Comparison of ENCODE assay signal across 11 cellular contexts in the genomic region with DNA sequence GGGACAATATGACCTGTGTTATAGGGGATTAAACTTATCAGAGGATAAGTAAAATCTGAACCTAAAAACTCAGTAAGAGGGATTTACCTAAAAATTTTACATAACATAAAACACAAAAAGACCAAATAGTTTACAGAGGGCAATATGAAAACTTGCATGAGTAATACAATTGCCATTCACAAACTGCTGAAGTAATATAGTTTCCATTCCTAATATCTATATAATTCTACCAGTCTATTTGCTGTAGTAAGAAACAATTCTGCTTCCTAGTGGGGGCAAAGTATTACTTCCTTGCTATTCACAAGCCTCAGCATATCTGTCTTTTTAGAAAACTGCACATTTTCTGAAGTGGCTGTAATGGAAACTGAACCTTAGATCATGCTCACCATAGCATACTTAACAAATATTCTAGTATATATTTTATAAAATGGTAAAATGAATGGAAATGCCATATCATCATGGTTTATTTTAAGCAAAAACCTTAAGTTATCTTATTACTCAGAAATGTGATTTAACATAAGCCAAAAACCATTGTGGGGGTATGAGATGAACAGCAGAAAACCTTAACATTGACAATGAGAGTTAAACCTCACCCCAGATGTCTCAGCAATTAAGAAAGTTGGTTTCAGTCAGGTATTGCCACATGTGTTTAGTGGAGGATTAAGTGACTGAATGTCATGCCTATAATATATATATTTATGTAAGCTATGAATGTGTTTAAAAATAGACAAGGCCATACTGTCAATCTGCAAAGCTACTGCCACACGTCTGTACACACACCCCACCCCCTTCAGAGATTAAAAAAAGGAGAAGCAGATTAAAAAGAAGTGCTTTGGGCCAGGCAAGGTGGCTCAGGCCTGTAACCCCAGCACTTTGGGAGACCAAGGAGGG.
A peak's percentile ranks its signal among the peaks of the same experiment; 100 is the strongest.
DNase-seq lines count a peak whose midpoint lies in the region; ATAC-seq, FAIRE-seq and TF ChIP-seq lines count a peak whose summit lies in the region.
"Had no signal": no experiment of that assay in that cellular context is flagged by ENCODE, and none has a peak within 500 bp of the region (broad histone marks: within the 10 kb centered on the region; RNA-seq: fewer than 3 reads in every experiment).

No MANE protein-coding gene starts in this region.

- no peak for TF ChIP-seq POLR2A in esophagus muscularis mucosa (IDR thresholded peaks at IDR 0.05; ENCODE audit: low read depth)

- H3K9me3 ChIP-seq in esophagus muscularis mucosa (no peaks in the 10 kb centered on the region), PC-9 (ENCODE audit: insufficient read depth, low read depth) (no peaks in the 10 kb centered on the region)

- no peaks in the 10 kb centered on the region for H3K27me3 ChIP-seq in esophagus muscularis mucosa
- no peaks in the 10 kb centered on the region for H3K27me3 ChIP-seq in PC-9 (ENCODE audit: insufficient read depth, low read depth)

- ATAC-seq in GM21515 (IDR thresholded peaks at IDR 0.05; ENCODE audit: unreplicated experiment) (peak; percentile 66), HG03457 (IDR thresholded peaks at IDR 0.05; ENCODE audit: unreplicated experiment) (peak; percentile 38), esophagus mucosa (peak; percentile 78)
- ATAC-seq: naive thymus-derived CD8-positive, alpha-beta T cell had no signal

- no peak overlapping the region for H3K4me2 ChIP-seq in PC-9

- no peak for TF ChIP-seq CTCF in esophagus muscularis mucosa (IDR thresholded peaks at IDR 0.05)
- no peak for TF ChIP-seq CTCF in PC-9 (conservative IDR thresholded peaks at IDR 0.05)

- CTCF ChIA-PET in PC-9 (lab: Charles Lee): no interaction called here

- H2AFZ ChIP-seq in PC-9: no peak overlapping the region

- peaks cover 0 to 9% (median 3%) of the 10 kb centered on the region in 4 donors for H3K36me3 ChIP-seq in esophagus muscularis mucosa
- H3K36me3 ChIP-seq in PC-9 (ENCODE audit: low read depth): no peaks in the 10 kb centered on the region

- peak; percentile 9 for FAIRE-seq in GM18507 (lab: Jason Lieb, UNC)

- 35% methylated on average over 1 of the region's 1 CpG for WGBS in esophagus muscularis mucosa

- H3K9me2 ChIP-seq in PC-9 (ENCODE audit: insufficient read depth): no peaks in the 10 kb centered on the region

- H3K4me3 ChIP-seq in esophagus muscularis mucosa: no peak overlapping the region
- no peak overlapping the region for H3K4me3 ChIP-seq in PC-9

- H3K27ac ChIP-seq in esophagus muscularis mucosa (replicated peaks in 1 of 4) (no peak overlapping the region), PC-9 (no peak overlapping the region)

- intact Hi-C loops in esophagus muscularis mucosa (cut with DNase I) (no loop called here), PC-9 (cut with micrococcal nuclease; ENCODE audit: unreplicated experiment) (no loop called here)

- no peak for TF ChIP-seq EP300 in esophagus muscularis mucosa (IDR thresholded peaks at IDR 0.05)

- BruUV-seq in PC-9 (replicated peaks; lab: Mats Ljungman, UMichigan): no TSS peak

- H3K4me1 ChIP-seq in esophagus muscularis mucosa (peaks cover 3 to 28% (median 22%) of the 10 kb centered on the region in 4 donors), PC-9 (replicated peaks; ENCODE audit: insufficient read depth) (no peaks in the 10 kb centered on the region)

- no peaks in the 10 kb centered on the region for H3F3A ChIP-seq in PC-9 (ENCODE audit: insufficient read depth, low read depth)

- no peaks in the 10 kb centered on the region for H3K79me2 ChIP-seq in PC-9 (ENCODE audit: low read depth)

- no peaks in the 10 kb centered on the region for H4K20me1 ChIP-seq in PC-9 (ENCODE audit: insufficient read depth)

- POLR2A ChIA-PET in PC-9 (lab: Charles Lee; ENCODE audit: unreplicated experiment): no interaction called here

- DNase-seq in GM18507 (ENCODE audit: extremely low spot score, insufficient read length, low read depth) (no peak), esophagus muscularis mucosa (ENCODE audit: extremely low spot score) (no peak), KG1 (lab: John Stamatoyannopoulos, UW) (no peak), hypothalamus (lab: John Stamatoyannopoulos, UW) (no peak), PC-9 (no peak)
- DNase-seq: erythroblast; naive thymus-derived CD8-positive, alpha-beta T cell; NCI-H2171 had no signal
